ENCODE assay signal across 22 cellular contexts in the genomic region with DNA sequence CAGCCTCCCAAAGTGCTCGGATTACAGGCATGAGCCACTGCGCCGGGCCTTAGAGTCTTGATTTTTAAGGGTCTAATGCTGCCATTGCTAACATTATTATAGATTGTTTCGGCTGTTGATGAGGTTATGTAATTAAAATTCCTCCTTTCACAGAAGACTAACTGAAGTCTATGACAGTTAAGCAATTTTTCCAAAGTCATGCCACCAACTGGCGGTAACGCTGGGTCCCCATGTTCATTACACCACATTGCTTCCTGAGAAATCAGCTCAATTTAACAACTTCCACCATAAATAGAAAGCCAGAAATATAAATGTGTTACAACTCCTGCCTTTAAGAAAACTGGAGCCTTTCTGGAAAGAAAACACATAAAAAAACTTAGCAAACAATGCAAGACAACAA. TPM values are rescaled to one million over a fixed set of nuclear protein-coding genes. Genes with fewer than 3 reads are reported as not detected.
A peak's percentile ranks its signal among the peaks of the same experiment; 100 is the strongest.
DNase-seq lines count a peak whose midpoint lies in the region; ATAC-seq and TF ChIP-seq lines count a peak whose summit lies in the region.
"Had no signal": no experiment of that assay in that cellular context is flagged by ENCODE, and none has a peak within 500 bp of the region (broad histone marks: within the 10 kb centered on the region; RNA-seq: fewer than 3 reads in every experiment).

No MANE protein-coding gene starts in this region.

- no peaks in the 10 kb centered on the region for H3K27me3 Mint-ChIP-seq in MCF 10A (ENCODE audit: insufficient read depth, unreplicated experiment)
- H3K27me3 Mint-ChIP-seq in stimulated activated naive CD8-positive, alpha-beta T cell treated with anti-CD3 and anti-CD28 coated beads, Interleukin-15, amount 100 ng/mL, for 72 hours, result no peaks in the 10 kb centered on the region

- ATAC-seq in esophagus mucosa, result no peak
- no peak for ATAC-seq in GM18517 (IDR thresholded peaks at IDR 0.05; ENCODE audit: unreplicated experiment)
- no peak for ATAC-seq in stimulated activated naive CD8-positive, alpha-beta T cell treated with anti-CD3 and anti-CD28 coated beads, Interleukin-15, amount 100 ng/mL, for 72 hours
- ATAC-seq: A549, left ventricle myocardium superior, upper lobe of right lung had no signal

- H2AFZ ChIP-seq in hepatocyte, result no peak overlapping the region

- no peak overlapping the region for H3K27ac ChIP-seq in breast epithelium
- peak overlapping the region; percentile 72 for H3K27ac ChIP-seq in hepatocyte
- H3K27ac ChIP-seq: A549, brain microvascular endothelial cell, dorsolateral prefrontal cortex, SJSA1 had no signal

- peaks cover 36% of the 10 kb centered on the region for H3K4me1 Mint-ChIP-seq in MCF 10A (ENCODE audit: insufficient read depth, unreplicated experiment)
- H3K4me1 Mint-ChIP-seq in stimulated activated naive CD8-positive, alpha-beta T cell treated with anti-CD3 and anti-CD28 coated beads, Interleukin-15, amount 100 ng/mL, for 72 hours, result peaks cover 53% of the 10 kb centered on the region

- no peak for TF ChIP-seq POLR2A in breast epithelium (IDR thresholded peaks at IDR 0.05)

- H3K27ac Mint-ChIP-seq in MCF 10A (ENCODE audit: low read depth, unreplicated experiment), result peak overlapping the region; percentile 94
- no peak overlapping the region for H3K27ac Mint-ChIP-seq in stimulated activated naive CD8-positive, alpha-beta T cell treated with anti-CD3 and anti-CD28 coated beads, Interleukin-15, amount 100 ng/mL, for 72 hours
- H3K27ac Mint-ChIP-seq: activated naive CD4-positive, alpha-beta T cell treated with anti-CD3 and anti-CD28 coated beads for 36 hours; nephron progenitor cell had no signal

- TF ChIP-seq CTCF in MCF 10A (IDR thresholded peaks at IDR 0.05; ENCODE audit: unreplicated experiment) (no peak), breast epithelium (IDR thresholded peaks at IDR 0.05) (no peak), hepatocyte (IDR thresholded peaks at IDR 0.05; ENCODE audit: poor library complexity) (no peak)

- H3K79me2 ChIP-seq in hepatocyte, result peaks cover 26% of the 10 kb centered on the region

- no peaks in the 10 kb centered on the region for H3K9me3 ChIP-seq in breast epithelium
- H3K9me3 ChIP-seq in hepatocyte (ENCODE audit: low read depth), result no peaks in the 10 kb centered on the region
- H3K9me3 ChIP-seq: A549, SJSA1, upper lobe of right lung had no signal

- peak overlapping the region; percentile 44 for H3K4me3 Mint-ChIP-seq in MCF 10A (ENCODE audit: unreplicated experiment)
- H3K4me3 Mint-ChIP-seq in stimulated activated naive CD8-positive, alpha-beta T cell treated with anti-CD3 and anti-CD28 coated beads, Interleukin-15, amount 100 ng/mL, for 72 hours, result no peak overlapping the region
- H3K4me3 Mint-ChIP-seq: activated naive CD4-positive, alpha-beta T cell treated with anti-CD3 and anti-CD28 coated beads for 36 hours; nephron progenitor cell had no signal

- BruUV-seq in MCF 10A (replicated peaks; lab: Mats Ljungman, UMichigan), result no TSS peak

- intact Hi-C loops in MCF 10A (cut with micrococcal nuclease) (loop anchor here (2.0 to 10.0 kb wide), 3 partner anchors 33 to 177 kb away; a partner anchor contains a TSS), breast epithelium (cut with DNase I; ENCODE audit: low total_unique reads) (no loop called here)

- 100% methylated on average over 6 of the region's 6 CpGs for WGBS in hepatocyte (ENCODE audit: low lambda C conversion rate, missing lambda C conversion rate)

- H3K9me3 Mint-ChIP-seq in MCF 10A (ENCODE audit: unreplicated experiment), result no peaks in the 10 kb centered on the region
- H3K9me3 Mint-ChIP-seq in stimulated activated naive CD8-positive, alpha-beta T cell treated with anti-CD3 and anti-CD28 coated beads, Interleukin-15, amount 100 ng/mL, for 72 hours, result no peaks in the 10 kb centered on the region
- H3K9me3 Mint-ChIP-seq: activated naive CD4-positive, alpha-beta T cell treated with anti-CD3 and anti-CD28 coated beads for 36 hours had no signal

- no peak overlapping the region for H3K4me2 ChIP-seq in hepatocyte
- H3K4me2 ChIP-seq: A549 had no signal

- peaks cover 38% of the 10 kb centered on the region for H3K36me3 Mint-ChIP-seq in MCF 10A (ENCODE audit: insufficient read depth, unreplicated experiment)

- H3K27me3 ChIP-seq in breast epithelium, result no peaks in the 10 kb centered on the region
- no peaks in the 10 kb centered on the region for H3K27me3 ChIP-seq in hepatocyte
- H3K27me3 ChIP-seq: brain microvascular endothelial cell, dorsolateral prefrontal cortex, SJSA1, upper lobe of right lung had no signal

- no peaks in the 10 kb centered on the region for H4K20me1 ChIP-seq in hepatocyte (ENCODE audit: insufficient read depth, poor library complexity, severe bottlenecking)

- H3K4me3 ChIP-seq in breast epithelium, result no peak overlapping the region
- no peak overlapping the region for H3K4me3 ChIP-seq in hepatocyte
- H3K4me3 ChIP-seq: A549, dorsolateral prefrontal cortex, SJSA1, upper lobe of right lung had no signal

- POLR2A ChIA-PET in MCF 10A (lab: Yijun Ruan, JAX), result interaction anchor here (0.6 to 4.8 kb wide), 4 partner anchors 11 to 174 kb away, joined by 3 to 44 read pairs (median 7); a partner anchor contains a TSS

- no peak for DNase-seq in MCF 10A (ENCODE audit: unreplicated experiment)
- DNase-seq in breast epithelium (ENCODE audit: low spot score in 2 of 2), result no peak
- DNase-seq in SIG-M5 treated with dmso at 0.1 percent for 504 hours (lab: John Stamatoyannopoulos, UW; ENCODE audit: unreplicated experiment), result peak; percentile 83
- no peak for DNase-seq in hepatocyte (ENCODE audit: low spot score)
- no peak for DNase-seq in stimulated activated naive CD8-positive, alpha-beta T cell treated with anti-CD3 and anti-CD28 coated beads, Interleukin-15, amount 100 ng/mL, for 72 hours
- no peak for DNase-seq in AG08395 (ENCODE audit: low spot score)
- DNase-seq: activated CD4-positive, alpha-beta T cell treated with anti-CD3 and anti-CD28 coated beads for 48 hours; activated naive CD4-positive, alpha-beta T cell treated with anti-CD3 and anti-CD28 coated beads for 36 hours; brain microvascular endothelial cell; COR-L47; dorsolateral prefrontal cortex; left ventricle myocardium superior; NCI-H2081; NCI-H510A; nephron progenitor cell; OCI-M1; stimulated activated naive CD4-positive, alpha-beta T cell; upper lobe of right lung had no signal

- H3K36me3 ChIP-seq in breast epithelium, result no peaks in the 10 kb centered on the region
- no peaks in the 10 kb centered on the region for H3K36me3 ChIP-seq in hepatocyte (replicated peaks; ENCODE audit: insufficient read depth, low read depth)
- H3K36me3 ChIP-seq: brain microvascular endothelial cell had no signal

- H3K9me2 ChIP-seq in hepatocyte (replicated peaks; ENCODE audit: insufficient read depth), result no peaks in the 10 kb centered on the region

- H3K4me1 ChIP-seq in breast epithelium (peaks cover 0 to 18% of the 10 kb centered on the region in 2 donors), hepatocyte (ENCODE audit: insufficient read depth) (peaks cover 17% of the 10 kb centered on the region)

- CTCF ChIA-PET in MCF 10A (lab: Yijun Ruan, JAX), result no interaction called here

RNA-seq across cellular contexts. Expression of a gene that starts 3.5 kb away (rescaled TPM):
- total RNA-seq in MCF 10A (2022), result 38.0 and 42.9 TPM in 2 replicates
- 10 to 100 TPM; 22.4 to 30.2 (median 23.3) TPM for total RNA-seq in breast epithelium
- total RNA-seq in hepatocyte, result 33.2 and 35.7 TPM in 2 replicates
- 21.5 and 26.3 TPM in 2 replicates for polyA plus RNA-seq in hepatocyte
- total RNA-seq in esophagus mucosa, result 29.5 TPM

RNA-seq across cellular contexts. Expression of a gene that starts 47.1 kb away (rescaled TPM):
- total RNA-seq in MCF 10A (2022) (17.2 and 18.2 TPM in 2 replicates), breast epithelium (10 to 100 TPM; 19.7 to 26.6 (median 23.7) TPM), hepatocyte (24.6 and 29.2 TPM in 2 replicates), esophagus mucosa (9.7 TPM)
- 10.0 and 10.8 TPM in 2 replicates for polyA plus RNA-seq in hepatocyte
